ENCODE assay signal across 1 cellular context in genomic region chr12:11621797-11622423, GRCh38.
TF ChIP-seq lines count a peak whose summit lies in the region.

No MANE protein-coding gene starts in this region.

TF ChIP-seq in K562, 482 proteins besides CTCF, POLR2A, EP300 and RAD21 (continued from another document):
- 0 out of 2 replicates have a peak, but pooled peaks have one; percentile 12 for TF ChIP-seq GMEB1 (CRISPR knock-in tag; IDR thresholded peaks at IDR 0.05)
- TF ChIP-seq TEAD1 (CRISPR knock-in tag; IDR thresholded peaks at IDR 0.05): peak in 1 of 2 experiments; percentile 36; a peak in 1 of 4 replicates
- TF ChIP-seq MAZ (CRISPR knock-in tag; conservative IDR thresholded peaks at IDR 0.05 in 1 of 2, IDR thresholded peaks at IDR 0.05 in 1 of 2): no peak; a peak in 1 of 4 replicates
- TF ChIP-seq ZNF282 (CRISPR knock-in tag; IDR thresholded peaks at IDR 0.05): no peak
- no peak for TF ChIP-seq ZBTB33 (CRISPR knock-in tag; IDR thresholded peaks at IDR 0.05)
- no peak for TF ChIP-seq EP400 (IDR thresholded peaks at IDR 0.05)
- TF ChIP-seq ZNF639 (CRISPR knock-in tag; conservative IDR thresholded peaks at IDR 0.05 in 1 of 2, IDR thresholded peaks at IDR 0.05 in 1 of 2): peak in 1 of 2 experiments; percentile 60; a peak in 1 of 4 replicates
- TF ChIP-seq SMAD3 (CRISPR knock-in tag; conservative IDR thresholded peaks at IDR 0.05): 0 out of 2 replicates have a peak, but pooled peaks have one; percentile 63
- peak; percentile 85 for TF ChIP-seq RFX1 (IDR thresholded peaks at IDR 0.05)
- no peak for TF ChIP-seq HLTF (IDR thresholded peaks at IDR 0.05)
- TF ChIP-seq ZNF133 (CRISPR knock-in tag; IDR thresholded peaks at IDR 0.05): no peak
- 0 out of 2 replicates have a peak, but pooled peaks have one; percentile 52 for TF ChIP-seq ZNF76 (CRISPR knock-in tag; IDR thresholded peaks at IDR 0.05; ENCODE audit: borderline replicate concordance)
- TF ChIP-seq ZNF644 (tag; IDR thresholded peaks at IDR 0.05; ENCODE audit: low read depth): 0 out of 2 replicates have a peak, but pooled peaks have one; percentile 29
- TF ChIP-seq CREB3 (tag; conservative IDR thresholded peaks at IDR 0.05; ENCODE audit: low read depth): 0 out of 2 replicates have a peak, but pooled peaks have one; percentile 48
- peak in 1 of 3 experiments; percentile 20 for TF ChIP-seq YY1 (IDR thresholded peaks at IDR 0.05; ENCODE audit: borderline replicate concordance in 1 of 3, control insufficient read depth in 1 of 3, extremely low read depth in 1 of 3, insufficient read depth in 3 of 3, insufficient read length in 1 of 3, insufficient replicate concordance in 2 of 3, low read depth in 1 of 3, low read length in 2 of 3)
- peak; percentile 68; the same call in 1 of the 2 replicates for TF ChIP-seq ZNF41 (CRISPR knock-in tag; conservative IDR thresholded peaks at IDR 0.05)
- TF ChIP-seq BCL6 (CRISPR knock-in tag; IDR thresholded peaks at IDR 0.05): 0 out of 2 replicates have a peak, but pooled peaks have one; percentile 20
- TF ChIP-seq PTTG1 (tag; IDR thresholded peaks at IDR 0.05; ENCODE audit: low read depth): peak; percentile 74
- 0 out of 2 replicates have a peak, but pooled peaks have one; percentile 45 for TF ChIP-seq ZNF79 (CRISPR knock-in tag; IDR thresholded peaks at IDR 0.05; ENCODE audit: low read depth)
- peak; percentile 35; the same call in 1 of the 2 replicates for TF ChIP-seq BACH1 (tag; IDR thresholded peaks at IDR 0.05)
- no peak for TF ChIP-seq DLX4 (CRISPR knock-in tag; IDR thresholded peaks at IDR 0.05)
- peak; percentile 54; the same call in 1 of the 2 replicates for TF ChIP-seq SMAD4 (CRISPR knock-in tag; conservative IDR thresholded peaks at IDR 0.05)
- peak; percentile 72; the same call in 1 of the 2 replicates for TF ChIP-seq KLF6 (CRISPR knock-in tag; IDR thresholded peaks at IDR 0.05; ENCODE audit: borderline replicate concordance)
